In genomic region chr16:21233521-21234150, GRCh38 we compare ENCODE assay signal across 1 cellular context.
TF ChIP-seq lines count a peak whose summit lies in the region.

Gene ANKS4B, plus strand, starts transcription at chr16:21233699. Its CDS starts 39 bp downstream, at chr16:21233738.

TF ChIP-seq in HepG2, 621 proteins besides CTCF, POLR2A, EP300 and RAD21 (continued from another document and continues in another):
- peak; percentile 78 for TF ChIP-seq POGK (CRISPR knock-in tag; conservative IDR thresholded peaks at IDR 0.05)
- TF ChIP-seq MAFK (conservative IDR thresholded peaks at IDR 0.05 in 1 of 2, IDR thresholded peaks at IDR 0.05 in 1 of 2; ENCODE audit: low read length in 2 of 2), result no peak
- no peak for TF ChIP-seq AGO2 (optimal IDR thresholded peaks at IDR 0.05; ENCODE audit: low read depth, low read length)
- peak; percentile 86 for TF ChIP-seq CREB1 (IDR thresholded peaks at IDR 0.05)
- peak; percentile 86 for TF ChIP-seq CREB1 (CRISPR knock-in tag; IDR thresholded peaks at IDR 0.05)
- peak; percentile 92 for TF ChIP-seq ZNF280D (CRISPR knock-in tag; IDR thresholded peaks at IDR 0.05)
- no peak for TF ChIP-seq HNRNPLL (IDR thresholded peaks at IDR 0.05; ENCODE audit: low read depth, low read length, poor library complexity, severe bottlenecking)
- TF ChIP-seq TSC22D2 (CRISPR knock-in tag; IDR thresholded peaks at IDR 0.05; ENCODE audit: borderline replicate concordance), result 0 out of 2 replicates have a peak, but pooled peaks have one; percentile 58
- TF ChIP-seq ZNF550 (CRISPR knock-in tag; IDR thresholded peaks at IDR 0.05; ENCODE audit: borderline replicate concordance), result no peak
- no peak; the same call in 1 of the 2 replicates for TF ChIP-seq MTERF4 (CRISPR knock-in tag; IDR thresholded peaks at IDR 0.05)
- TF ChIP-seq HNRNPUL1 (IDR thresholded peaks at IDR 0.05; ENCODE audit: low read depth, low read length), result peak; percentile 98
- TF ChIP-seq SKI (IDR thresholded peaks at IDR 0.05; ENCODE audit: partially characterized antibody), result peak; percentile 99
- TF ChIP-seq KLF6 (CRISPR knock-in tag; IDR thresholded peaks at IDR 0.05), result peak; percentile 75; the same call in 1 of the 2 replicates
- no peak for TF ChIP-seq NFE2L2 (IDR thresholded peaks at IDR 0.05; ENCODE audit: low read length)
- no peak; the same call in 1 of the 2 replicates for TF ChIP-seq EHMT2 (IDR thresholded peaks at IDR 0.05; ENCODE audit: borderline replicate concordance, low read depth, low read length)
- TF ChIP-seq MTF1 (CRISPR knock-in tag; IDR thresholded peaks at IDR 0.05), result no peak
- TF ChIP-seq ZNF768 (CRISPR knock-in tag; IDR thresholded peaks at IDR 0.05), result no peak
- no peak for TF ChIP-seq PRPF4 (IDR thresholded peaks at IDR 0.05; ENCODE audit: low read depth, low read length, poor library complexity, severe bottlenecking)
- TF ChIP-seq ZNF230 (CRISPR knock-in tag; IDR thresholded peaks at IDR 0.05), result peak; percentile 86; the same call in 1 of the 2 replicates
- no peak for TF ChIP-seq ZNF776 (CRISPR knock-in tag; IDR thresholded peaks at IDR 0.05)
- TF ChIP-seq ZNF335 (CRISPR knock-in tag; IDR thresholded peaks at IDR 0.05), result 0 out of 2 replicates have a peak, but pooled peaks have one; percentile 68
- TF ChIP-seq REST (IDR thresholded peaks at IDR 0.05; ENCODE audit: borderline replicate concordance in 1 of 2, low read depth in 1 of 2, low read length in 2 of 2), result peak in 1 of 2 experiments; percentile 72; a peak in 2 of 4 replicates
- no peak; the same call in 1 of the 2 replicates for TF ChIP-seq CREB3 (CRISPR knock-in tag; IDR thresholded peaks at IDR 0.05)
- peak; percentile 86; the same call in 1 of the 2 replicates for TF ChIP-seq ZNF800 (CRISPR knock-in tag; IDR thresholded peaks at IDR 0.05)
- TF ChIP-seq CBFB (CRISPR knock-in tag; IDR thresholded peaks at IDR 0.05), result peak; percentile 21; the same call in 1 of the 2 replicates
- peak; percentile 89 for TF ChIP-seq ZNF574 (CRISPR knock-in tag; IDR thresholded peaks at IDR 0.05)
- no peak for TF ChIP-seq ZNF883 (CRISPR knock-in tag; IDR thresholded peaks at IDR 0.05; ENCODE audit: not compliant biosample characterization)
- no peak for TF ChIP-seq TIGD3 (CRISPR knock-in tag; IDR thresholded peaks at IDR 0.05; ENCODE audit: borderline replicate concordance)
- peak; percentile 94 for TF ChIP-seq POGZ (CRISPR knock-in tag; IDR thresholded peaks at IDR 0.05)
- no peak for TF ChIP-seq NFAT5 (CRISPR knock-in tag; IDR thresholded peaks at IDR 0.05)
- TF ChIP-seq NFE2L1 (CRISPR knock-in tag; IDR thresholded peaks at IDR 0.05; ENCODE audit: borderline replicate concordance), result no peak
- peak; percentile 80; the same call in 1 of the 2 replicates for TF ChIP-seq ARNTL (CRISPR knock-in tag; IDR thresholded peaks at IDR 0.05)
- peak; percentile 86 for TF ChIP-seq KDM4B (CRISPR knock-in tag; IDR thresholded peaks at IDR 0.05)
- peak; percentile 92 for TF ChIP-seq ZMYM4 (CRISPR knock-in tag; IDR thresholded peaks at IDR 0.05)
- no peak for TF ChIP-seq ZNF75D (CRISPR knock-in tag; IDR thresholded peaks at IDR 0.05; ENCODE audit: borderline replicate concordance)
- no peak for TF ChIP-seq ZNF24 (IDR thresholded peaks at IDR 0.05)
